In the genomic region with DNA sequence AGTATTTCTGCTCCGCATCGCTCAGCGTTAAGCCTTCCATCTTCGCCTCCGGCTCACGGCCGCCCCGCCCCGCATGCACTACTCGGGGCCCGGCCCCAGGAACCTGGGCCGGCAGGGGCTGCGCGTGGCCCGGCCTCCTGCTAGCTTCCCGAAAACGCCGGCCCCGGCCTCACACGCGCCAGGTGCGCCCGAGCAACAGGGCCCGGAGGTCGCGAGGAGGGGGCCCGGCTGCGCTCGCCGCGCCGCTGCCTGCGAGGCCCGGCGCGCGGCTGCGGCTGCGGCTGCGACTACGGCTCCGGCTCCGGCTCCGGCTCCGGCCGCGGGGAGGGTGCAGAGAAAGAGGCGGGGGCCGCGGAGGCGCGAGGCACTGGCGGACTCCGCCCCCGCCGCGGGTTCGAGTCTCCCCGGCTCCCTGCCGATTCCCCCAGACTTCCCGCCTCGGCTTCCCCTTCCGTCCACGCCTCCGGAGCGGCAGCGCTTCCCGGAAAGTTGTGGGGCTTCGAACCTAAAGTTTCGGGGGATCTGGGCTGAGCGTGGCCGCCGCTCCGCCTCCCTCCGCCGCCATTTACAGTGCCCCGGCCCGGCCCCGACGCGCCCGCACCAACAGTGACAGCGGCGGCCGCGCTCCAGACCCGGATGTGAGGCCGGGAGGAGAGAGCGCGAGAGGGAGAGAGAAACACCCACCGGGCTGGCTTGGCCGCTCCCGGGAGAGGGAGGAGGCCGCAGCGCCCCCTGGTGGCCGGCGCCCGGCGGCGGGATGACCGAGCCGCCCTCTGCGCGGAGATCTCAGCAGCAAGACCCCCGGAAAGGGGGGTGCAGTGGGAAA, we compare ENCODE assay signal across 8 cellular contexts.
DNase-seq lines count a peak whose midpoint lies in the region; ATAC-seq and TF ChIP-seq lines count a peak whose summit lies in the region.

A gene with protein sequence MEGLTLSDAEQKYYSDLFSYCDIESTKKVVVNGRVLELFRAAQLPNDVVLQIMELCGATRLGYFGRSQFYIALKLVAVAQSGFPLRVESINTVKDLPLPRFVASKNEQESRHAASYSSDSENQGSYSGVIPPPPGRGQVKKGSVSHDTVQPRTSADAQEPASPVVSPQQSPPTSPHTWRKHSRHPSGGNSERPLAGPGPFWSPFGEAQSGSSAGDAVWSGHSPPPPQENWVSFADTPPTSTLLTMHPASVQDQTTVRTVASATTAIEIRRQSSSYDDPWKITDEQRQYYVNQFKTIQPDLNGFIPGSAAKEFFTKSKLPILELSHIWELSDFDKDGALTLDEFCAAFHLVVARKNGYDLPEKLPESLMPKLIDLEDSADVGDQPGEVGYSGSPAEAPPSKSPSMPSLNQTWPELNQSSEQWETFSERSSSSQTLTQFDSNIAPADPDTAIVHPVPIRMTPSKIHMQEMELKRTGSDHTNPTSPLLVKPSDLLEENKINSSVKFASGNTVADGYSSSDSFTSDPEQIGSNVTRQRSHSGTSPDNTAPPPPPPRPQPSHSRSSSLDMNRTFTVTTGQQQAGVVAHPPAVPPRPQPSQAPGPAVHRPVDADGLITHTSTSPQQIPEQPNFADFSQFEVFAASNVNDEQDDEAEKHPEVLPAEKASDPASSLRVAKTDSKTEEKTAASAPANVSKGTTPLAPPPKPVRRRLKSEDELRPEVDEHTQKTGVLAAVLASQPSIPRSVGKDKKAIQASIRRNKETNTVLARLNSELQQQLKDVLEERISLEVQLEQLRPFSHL (minus strand): TSS at position 611 of the 826 bp plus-strand sequence. CDS start 571 bp downstream, at position 40.

- H3K4me3 ChIP-seq in mucosa of stomach (ENCODE audit: low read length) = peak within 1 kb of the TSS; percentile 27

- peak; percentile 94 for ATAC-seq in GM21515 (IDR thresholded peaks at IDR 0.05; ENCODE audit: unreplicated experiment)

- H3K9me3 ChIP-seq in mucosa of stomach (ENCODE audit: control insufficient read depth, low read length) = no peaks in the 10 kb centered on the region

- TF ChIP-seq POLR2A in erythroblast (IDR thresholded peaks at IDR 0.05; ENCODE audit: low read length) = peak; percentile 55

- H3K9ac ChIP-seq in mucosa of stomach (ENCODE audit: low read length) = peak within 1 kb of the TSS; percentile 87

- H3K36me3 ChIP-seq in mucosa of stomach (ENCODE audit: control insufficient read depth, insufficient read depth, low read length) = no peaks in the 10 kb centered on the region

- H3K4me1 ChIP-seq in mucosa of stomach (ENCODE audit: control insufficient read depth, insufficient read depth, low read length) = peaks cover 39% of the 10 kb centered on the region

- H3K27me3 ChIP-seq in mucosa of stomach (ENCODE audit: control insufficient read depth, insufficient read depth, low read length) = no peaks in the 10 kb centered on the region

- DNase-seq in DMS114 treated with DMSO at 0.1 percent for 48 hours (lab: John Stamatoyannopoulos, UW; ENCODE audit: unreplicated experiment) = peak; percentile 69
- DNase-seq in HuH-7.5 (ENCODE audit: low spot score) = peak; percentile 84
- peak; percentile 26 for DNase-seq in OCI-M2 (lab: John Stamatoyannopoulos, UW; ENCODE audit: unreplicated experiment)
- peak; percentile 94 for DNase-seq in activated T-cell treated with anti-CD3 and anti-CD28 coated beads, Interleukin-2, amount 50 U/mL, for 1 hour
- peak; percentile 89 to 93 for DNase-seq in erythroblast (lab: John Stamatoyannopoulos, UW)
- DNase-seq in stimulated activated CD8-positive, alpha-beta memory T cell treated with anti-CD3 and anti-CD28 coated beads, Interleukin-7, amount 100 ng/mL, for 1 hour (ENCODE audit: low read depth in 2 of 2) = peak; percentile 84 to 85

Comparison
In these comparisons a context has a peak if more than half of its experiments do, and no peak if none do; other contexts are left out.
1. Peak in every context shown above with its lines: DNase-seq, ATAC-seq and H3K4me3 ChIP-seq.
2. DNase-seq: peak in every context shown above with its lines; median percentile 94 in activated T-cell treated with anti-CD3 and anti-CD28 coated beads, Interleukin-2, amount 50 U/mL, for 1 hour; 91 in erythroblast; 84 in stimulated activated CD8-positive, alpha-beta memory T cell treated with anti-CD3 and anti-CD28 coated beads, Interleukin-7, amount 100 ng/mL, for 1 hour; 84 in HuH-7.5; 69 in DMS114 treated with DMSO at 0.1 percent for 48 hours; 26 in OCI-M2.